ENCODE assay signal across 8 cellular contexts in genomic region chr1:25556791-25557476, GRCh38. TPM values are rescaled to one million over a fixed set of nuclear protein-coding genes. Genes with fewer than 3 reads are reported as not detected.
A peak's percentile ranks its signal among the peaks of the same experiment; 100 is the strongest.
DNase-seq lines count a peak whose midpoint lies in the region; ATAC-seq and TF ChIP-seq lines count a peak whose summit lies in the region.

No MANE protein-coding gene starts in this region.

- H3K9ac ChIP-seq in SK-N-SH: no peak overlapping the region

- no peaks in the 10 kb centered on the region for H3F3A ChIP-seq in SK-N-SH (replicated peaks; ENCODE audit: insufficient read depth)

- CTCF ChIA-PET in SK-N-SH (lab: Yijun Ruan, JAX): interaction anchor here (0.9 to 7.3 kb wide), 4 partner anchors 10 to 23 kb away, joined by 3 to 50 read pairs (median 4); partner anchors contain the start of gene LDLRAP1

- H3K27me3 ChIP-seq in SK-N-SH (ENCODE audit: insufficient read depth) (no peaks in the 10 kb centered on the region), breast epithelium (no peaks in the 10 kb centered on the region), prostate gland (replicated peaks; ENCODE audit: insufficient read depth) (no peaks in the 10 kb centered on the region)

- TF ChIP-seq POLR2A in breast epithelium (IDR thresholded peaks at IDR 0.05) (no peak), prostate gland (IDR thresholded peaks at IDR 0.05) (no peak)

- H2AFZ ChIP-seq in SK-N-SH (ENCODE audit: low read depth): no peak overlapping the region

- POLR2A ChIA-PET in SK-N-SH (lab: Yijun Ruan, JAX): no interaction called here

- DNase-seq in SK-N-SH (no peak), NCI-H226 (peak; percentile 69), breast epithelium (ENCODE audit: low spot score in 2 of 2) (no peak), prostate gland (ENCODE audit: low spot score) (peak; percentile 55), GM19238 (ENCODE audit: insufficient read length, low spot score) (no peak), COLO668 (lab: John Stamatoyannopoulos, UW; ENCODE audit: unreplicated experiment) (no peak)

- H3K4me3 ChIP-seq in SK-N-SH (ENCODE audit: low read depth in 2 of 2, low read length in 1 of 2) (no peak overlapping the region), breast epithelium (no peak overlapping the region), prostate gland (no peak overlapping the region)

- no peaks in the 10 kb centered on the region for H3K9me2 ChIP-seq in SK-N-SH

- H4K20me1 ChIP-seq in SK-N-SH (ENCODE audit: insufficient read depth): peaks cover 14% of the 10 kb centered on the region; the same call in 1 of the 2 replicates

- peaks cover 8% of the 10 kb centered on the region; the same call in 1 of the 2 replicates for H3K79me2 ChIP-seq in SK-N-SH (ENCODE audit: insufficient read depth)

- TF ChIP-seq RAD21 in SK-N-SH (IDR thresholded peaks at IDR 0.05; ENCODE audit: low read length): no peak

- intact Hi-C loops in breast epithelium (cut with DNase I; ENCODE audit: low total_unique reads) (no loop called here), prostate gland (cut with DNase I) (no loop called here)

- H3K4me2 ChIP-seq in SK-N-SH: no peak overlapping the region

- TF ChIP-seq EP300 in SK-N-SH (IDR thresholded peaks at IDR 0.05; ENCODE audit: borderline replicate concordance in 1 of 2, low read depth in 1 of 2, low read length in 1 of 2): no peak

- H3K36me3 ChIP-seq in SK-N-SH (replicated peaks in 1 of 2; ENCODE audit: control insufficient read depth in 1 of 2, insufficient read depth in 2 of 2, low read length in 1 of 2): peaks cover 0 to 9% of the 10 kb centered on the region in 2 experiments
- no peaks in the 10 kb centered on the region for H3K36me3 ChIP-seq in breast epithelium
- H3K36me3 ChIP-seq in prostate gland: no peaks in the 10 kb centered on the region

- WGBS in SK-N-SH (ENCODE audit: low lambda C conversion rate): 84% methylated on average over 5 of the region's 10 CpGs
- 62% methylated on average over 10 of the region's 10 CpGs for WGBS in prostate gland

- H3K9me3 ChIP-seq in SK-N-SH (no peaks in the 10 kb centered on the region), breast epithelium (no peaks in the 10 kb centered on the region), prostate gland (no peaks in the 10 kb centered on the region)

- ATAC-seq in SK-N-SH treated with all-trans-retinoic acid at 6 μM for 48 hours (peak; percentile 44; the same call in 2 of the 3 replicates), HG03378 (IDR thresholded peaks at IDR 0.05; ENCODE audit: unreplicated experiment) (no peak)

- H3K27ac ChIP-seq in SK-N-SH (ENCODE audit: low read depth in 2 of 2, low read length in 1 of 2) (no peak overlapping the region), breast epithelium (peak overlapping the region; percentile 52 to 56), prostate gland (peak overlapping the region in 1 of 2 donors; percentile 11)

- H3K4me1 ChIP-seq in SK-N-SH (ENCODE audit: control insufficient read depth in 1 of 2, insufficient read depth in 2 of 2, low read depth in 1 of 2, low read length in 1 of 2): peaks cover 0 to 15% of the 10 kb centered on the region in 2 experiments; a peak in 1 of 4 replicates
- H3K4me1 ChIP-seq in breast epithelium: peaks cover 0 to 12% of the 10 kb centered on the region in 2 donors
- peaks cover 5% of the 10 kb centered on the region for H3K4me1 ChIP-seq in prostate gland (replicated peaks)

- no peak for TF ChIP-seq CTCF in SK-N-SH (IDR thresholded peaks at IDR 0.05)
- TF ChIP-seq CTCF in breast epithelium (IDR thresholded peaks at IDR 0.05): no peak
- no peak for TF ChIP-seq CTCF in prostate gland (IDR thresholded peaks at IDR 0.05)

TF ChIP-seq in SK-N-SH treated with all-trans-retinoic acid at 6 μM for 48 hours, 23 proteins besides CTCF, POLR2A, EP300 and RAD21 (continues in another document):
- TF ChIP-seq PATZ1 (CRISPR knock-in tag; IDR thresholded peaks at IDR 0.05; ENCODE audit: borderline replicate concordance) (no peak), TCF4 (CRISPR knock-in tag; IDR thresholded peaks at IDR 0.05; ENCODE audit: borderline replicate concordance) (no peak)

TF ChIP-seq in SK-N-SH, 30 proteins besides CTCF, POLR2A, EP300 and RAD21:
- no peak for TF ChIP-seq MAX (IDR thresholded peaks at IDR 0.05; ENCODE audit: low read depth)
- TF ChIP-seq EZH2phosphoT487 (IDR thresholded peaks at IDR 0.05; ENCODE audit: borderline replicate concordance, low read depth): no peak
- no peak for TF ChIP-seq FOXJ3 (CRISPR knock-in tag; IDR thresholded peaks at IDR 0.05)
- TF ChIP-seq YY1 (IDR thresholded peaks at IDR 0.05; ENCODE audit: low read depth): no peak

RNA-seq across cellular contexts. Expression of gene LDLRAP1, which starts 13.5 kb away (rescaled TPM):
- polyA plus RNA-seq in SK-N-SH (2012; rRNA removed): 15.8 and 19.1 TPM in 2 replicates
- polyA plus RNA-seq in SK-N-SH (2012; cell fraction: cytosol; rRNA removed): 10.1 and 13.7 TPM in 2 replicates
- polyA plus RNA-seq in SK-N-SH (2012; cell fraction: nucleus; rRNA removed): 29.4 and 29.5 TPM in 2 replicates
- total RNA-seq in breast epithelium: 10 to 100 TPM; 10.7 to 17.0 (median 16.5) TPM
- 10 to 100 TPM; 37.8 to 56.3 TPM for total RNA-seq in prostate gland

RNA-seq across cellular contexts. Expression of gene MAN1C1, which starts 59.7 kb away (rescaled TPM):
- 0.20 and 0.26 TPM in 2 replicates for polyA plus RNA-seq in SK-N-SH (2012; rRNA removed)
- polyA plus RNA-seq in SK-N-SH (2012; cell fraction: cytosol; rRNA removed): 0.21 and 0.32 TPM in 2 replicates
- 0.25 and 0.27 TPM in 2 replicates for polyA plus RNA-seq in SK-N-SH (2012; cell fraction: nucleus; rRNA removed)
- total RNA-seq in breast epithelium (10 to 100 TPM in 1 of 3 donors, 1 to 10 TPM in 2; 6.7 to 13.8 (median 6.9) TPM), prostate gland (10 to 100 TPM; 22.8 to 34.4 TPM)

Comparison
In these comparisons a context has a peak if more than half of its experiments do, and no peak if none do; other contexts are left out.
1. DNase-seq: peak in NCI-H226 (single experiment) and prostate gland (single experiment); none in SK-N-SH (single experiment), breast epithelium (0 of 2), GM19238 (single experiment) and COLO668 (single experiment).
2. H3K27ac ChIP-seq: peak in breast epithelium (2 of 2); none in SK-N-SH (0 of 2).